ENCODE assay signal across 8 cellular contexts in genomic region chr16:58337090-58337444, GRCh38. TPM values are rescaled to one million over a fixed set of nuclear protein-coding genes. Genes with fewer than 3 reads are reported as not detected.
DNase-seq lines count a peak whose midpoint lies in the region; ATAC-seq and TF ChIP-seq lines count a peak whose summit lies in the region.

No MANE protein-coding gene starts in this region.

- H3K4me1 ChIP-seq in body of pancreas (peaks cover 9% of the 10 kb centered on the region), left lung (peaks cover 0 to 6% of the 10 kb centered on the region in 2 donors), thyroid gland (peaks cover 4 to 5% of the 10 kb centered on the region in 2 donors)

- no peaks in the 10 kb centered on the region for H3K36me3 Mint-ChIP-seq in activated naive CD4-positive, alpha-beta T cell treated with anti-CD3 and anti-CD28 coated beads, Interleukin-2, amount 50 U/mL, for 24 hours
- H3K36me3 Mint-ChIP-seq in T-helper 17 cell (ENCODE audit: low read depth) = no peaks in the 10 kb centered on the region

- H3K27ac ChIP-seq in body of pancreas = no peak overlapping the region
- no peak overlapping the region for H3K27ac ChIP-seq in left lung
- H3K27ac ChIP-seq in thyroid gland = peak overlapping the region in 1 of 3 donors; percentile 59

- no peaks in the 10 kb centered on the region for H3K9me3 Mint-ChIP-seq in activated naive CD4-positive, alpha-beta T cell treated with anti-CD3 and anti-CD28 coated beads, Interleukin-2, amount 50 U/mL, for 24 hours

- H3K36me3 ChIP-seq in body of pancreas (replicated peaks in 1 of 2; ENCODE audit: insufficient read depth in 1 of 2, low read depth in 2 of 2) = no peaks in the 10 kb centered on the region
- H3K36me3 ChIP-seq in left lung = no peaks in the 10 kb centered on the region
- no peaks in the 10 kb centered on the region for H3K36me3 ChIP-seq in thyroid gland

- no peaks in the 10 kb centered on the region for H3K9me3 ChIP-seq in body of pancreas
- H3K9me3 ChIP-seq in left lung = no peaks in the 10 kb centered on the region
- H3K9me3 ChIP-seq in thyroid gland = no peaks in the 10 kb centered on the region
- H3K9me3 ChIP-seq in T-helper 17 cell (ENCODE audit: control insufficient read depth, low read length, poor library complexity, severe bottlenecking) = no peaks in the 10 kb centered on the region

- WGBS in body of pancreas, 2 donors = 12 to 20% methylated on average over 7 to 9 of the region's 9 CpGs
- WGBS in thyroid gland, 2 donors = 17 to 32% methylated on average over 8 to 9 of the region's 9 CpGs

- H3K27me3 ChIP-seq in body of pancreas (no peaks in the 10 kb centered on the region), left lung (no peaks in the 10 kb centered on the region), thyroid gland (no peaks in the 10 kb centered on the region)

- TF ChIP-seq POLR2A in body of pancreas (IDR thresholded peaks at IDR 0.05) (no peak), thyroid gland (IDR thresholded peaks at IDR 0.05) (no peak)

- no peak for DNase-seq in activated naive CD4-positive, alpha-beta T cell (lab: John Stamatoyannopoulos, UW)
- DNase-seq in body of pancreas (peak in 3 of 4 donors; percentile 20 to 24 (median 20)), left lung (no peak), thyroid gland (peak; percentile 19 to 20), UCSD-AML1 (lab: John Stamatoyannopoulos, UW; ENCODE audit: unreplicated experiment) (no peak), NCI-H1417 (lab: John Stamatoyannopoulos, UW) (no peak), T-helper 17 cell (no peak)

- peaks cover 8% of the 10 kb centered on the region for H3K4me1 Mint-ChIP-seq in activated naive CD4-positive, alpha-beta T cell treated with anti-CD3 and anti-CD28 coated beads, Interleukin-2, amount 50 U/mL, for 24 hours
- H3K4me1 Mint-ChIP-seq in T-helper 17 cell = peaks cover 4% of the 10 kb centered on the region

- H3K27me3 Mint-ChIP-seq in activated naive CD4-positive, alpha-beta T cell treated with anti-CD3 and anti-CD28 coated beads, Interleukin-2, amount 50 U/mL, for 24 hours = peaks cover 4% of the 10 kb centered on the region
- H3K27me3 Mint-ChIP-seq in T-helper 17 cell = peaks cover 18% of the 10 kb centered on the region

- intact Hi-C loops in body of pancreas (cut with DNase I) = loop anchor here (5.0 to 10.0 kb wide), 2 partner anchors 150 to 318 kb away; no protein-coding TSS in a partner anchor
- intact Hi-C loops in left lung (cut with DNase I) = loop anchor here in 1 of 2 donors (5.0 kb wide), 1 partner anchor 150 kb away; no protein-coding TSS in a partner anchor
- intact Hi-C loops in thyroid gland (cut with DNase I) = no loop called here

- H3K4me3 Mint-ChIP-seq in activated naive CD4-positive, alpha-beta T cell treated with anti-CD3 and anti-CD28 coated beads, Interleukin-2, amount 50 U/mL, for 24 hours = peak overlapping the region; percentile 17
- H3K4me3 Mint-ChIP-seq in T-helper 17 cell = no peak overlapping the region

- ATAC-seq in body of pancreas = peak; percentile 63
- peak; percentile 55 for ATAC-seq in left lung
- ATAC-seq in T-helper 17 cell = no peak

- H3K27ac Mint-ChIP-seq in activated naive CD4-positive, alpha-beta T cell treated with anti-CD3 and anti-CD28 coated beads, Interleukin-2, amount 50 U/mL, for 24 hours = no peak overlapping the region
- H3K27ac Mint-ChIP-seq in T-helper 17 cell = no peak overlapping the region

- no peak for TF ChIP-seq CTCF in body of pancreas (IDR thresholded peaks at IDR 0.05)
- no peak for TF ChIP-seq CTCF in left lung (IDR thresholded peaks at IDR 0.05)
- no peak for TF ChIP-seq CTCF in thyroid gland (IDR thresholded peaks at IDR 0.05)

- H3K4me3 ChIP-seq in body of pancreas (no peak overlapping the region), left lung (no peak overlapping the region), thyroid gland (replicated peaks in 1 of 3) (no peak overlapping the region)

RNA-seq across cellular contexts. Expression of gene PRSS54, which starts 42.2 kb away (rescaled TPM):
- total RNA-seq in body of pancreas (not detected), left lung (not detected), thyroid gland (not detected), T-helper 17 cell (not detected)

RNA-seq across cellular contexts. Expression of gene GINS3, which starts 55.2 kb away (rescaled TPM):
- total RNA-seq in body of pancreas (1 to 10 TPM; 2.6 to 3.6 TPM), left lung (1 to 10 TPM; 4.8 to 5.0 TPM), thyroid gland (1 to 10 TPM; 1.5 to 5.8 (median 3.4) TPM), T-helper 17 cell (under 1 TPM; 0.77 to 0.86 TPM)

Comparison
In these comparisons a context has a peak if more than half of its experiments do, and no peak if none do; other contexts are left out.
1. DNase-seq: peak in body of pancreas (3 of 4) and thyroid gland (2 of 2); none in activated naive CD4-positive, alpha-beta T cell (0 of 4), left lung (0 of 2), UCSD-AML1 (single experiment), NCI-H1417 (0 of 3) and T-helper 17 cell (0 of 3).